ENCODE assay signal across 15 cellular contexts in the genomic region with DNA sequence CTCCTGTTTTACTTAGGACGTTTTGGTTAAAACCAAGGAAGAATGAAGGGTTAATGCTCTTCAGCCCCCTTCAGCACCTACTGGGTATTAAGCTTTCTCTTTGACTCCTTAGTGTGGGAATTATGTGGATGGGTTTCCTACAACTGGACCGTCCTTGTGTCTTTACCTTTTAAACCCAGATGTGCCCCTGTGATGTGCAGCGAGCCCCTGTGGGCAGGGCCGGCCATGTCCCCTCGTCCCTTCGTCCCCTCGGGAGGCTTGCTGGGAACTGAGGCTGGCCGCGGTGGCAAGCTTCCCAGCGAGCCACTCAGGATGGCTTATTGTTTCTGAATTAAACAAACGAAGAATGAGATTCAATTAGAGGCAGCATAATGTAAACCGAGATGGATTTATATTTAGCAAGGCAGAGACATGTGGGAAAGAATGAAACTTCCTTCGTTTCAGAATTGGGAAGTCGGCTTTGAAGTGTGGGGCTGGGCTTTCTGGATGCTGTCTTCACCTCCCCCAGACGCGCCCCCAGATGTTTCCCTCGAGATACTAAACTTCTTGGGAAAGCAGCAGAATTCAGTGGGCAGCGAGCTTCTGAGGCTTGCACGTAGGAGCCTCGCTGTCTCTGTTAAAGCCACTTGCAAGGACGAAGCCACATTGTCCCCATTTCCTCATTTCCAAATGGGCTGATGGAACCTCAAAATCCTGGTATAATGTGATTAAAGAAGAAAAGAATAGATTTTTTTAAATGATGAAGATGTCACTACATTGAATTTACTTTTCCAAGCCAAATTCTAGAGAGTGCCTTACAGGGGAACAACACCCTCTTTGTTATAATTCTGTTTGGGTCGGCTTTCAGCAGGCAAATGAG.
DNase-seq lines count a peak whose midpoint lies in the region; ATAC-seq and TF ChIP-seq lines count a peak whose summit lies in the region.
"Had no signal": no experiment of that assay in that cellular context is flagged by ENCODE, and none has a peak within 500 bp of the region (broad histone marks: within the 10 kb centered on the region; RNA-seq: fewer than 3 reads in every experiment).

No MANE protein-coding gene starts in this region.

- TF ChIP-seq EP300 in tibial nerve (IDR thresholded peaks at IDR 0.05) = peak in 1 of 2 donors; percentile 20

- intact Hi-C loops in esophagus squamous epithelium (cut with DNase I) = no loop called here

- H3K4me1 ChIP-seq in SJSA1 (replicated peaks) = peaks cover 44% of the 10 kb centered on the region
- peaks cover 18 to 60% (median 55%) of the 10 kb centered on the region in 3 donors for H3K4me1 ChIP-seq in esophagus squamous epithelium
- peaks cover 0 to 63% (median 29%) of the 10 kb centered on the region in 4 donors for H3K4me1 ChIP-seq in tibial nerve

- 41 to 58% methylated on average over 13 to 17 of the region's 22 CpGs for WGBS in esophagus squamous epithelium, 2 donors
- 13 to 19% methylated on average over 22 of the region's 22 CpGs for WGBS in tibial nerve, 2 donors

- H3K27me3 ChIP-seq in SJSA1 (replicated peaks) (no peaks in the 10 kb centered on the region), esophagus squamous epithelium (no peaks in the 10 kb centered on the region), tibial nerve (no peaks in the 10 kb centered on the region)

- peak overlapping the region; percentile 7 for H3K27ac ChIP-seq in SJSA1
- peak overlapping the region in 3 of 4 donors; percentile 56 to 76 (median 61) for H3K27ac ChIP-seq in esophagus squamous epithelium
- H3K27ac ChIP-seq in tibial nerve = peak overlapping the region; percentile 65 to 86 (median 74)

- H3K36me3 ChIP-seq in SJSA1 (no peaks in the 10 kb centered on the region), esophagus squamous epithelium (no peaks in the 10 kb centered on the region), tibial nerve (no peaks in the 10 kb centered on the region)

- no peak overlapping the region for H3K4me3 ChIP-seq in SJSA1
- peak overlapping the region in 1 of 4 donors; percentile 30 for H3K4me3 ChIP-seq in esophagus squamous epithelium
- H3K4me3 ChIP-seq in tibial nerve = peak overlapping the region in 2 of 4 donors; percentile 8 to 24

- H3K9me3 ChIP-seq in SJSA1 (replicated peaks) = no peaks in the 10 kb centered on the region; the same call in 1 of the 2 replicates
- no peaks in the 10 kb centered on the region for H3K9me3 ChIP-seq in esophagus squamous epithelium
- no peaks in the 10 kb centered on the region for H3K9me3 ChIP-seq in tibial nerve

- TF ChIP-seq POLR2A in esophagus squamous epithelium (IDR thresholded peaks at IDR 0.05) (no peak), tibial nerve (IDR thresholded peaks at IDR 0.05) (no peak)

- DNase-seq in SJSA1 (ENCODE audit: low read depth in 1 of 2, low spot score in 2 of 2) = peak in 1 of 2 experiments; percentile 50
- DNase-seq in esophagus squamous epithelium (lab: John Stamatoyannopoulos, UW) = no peak
- peak; percentile 33 for DNase-seq in middle frontal gyrus (ENCODE audit: extremely low spot score, low spot score)
- DNase-seq in tibial nerve (ENCODE audit: low spot score in 2 of 2) = no peak
- DNase-seq in NCI-H2196 treated with DMSO at 0.1 percent for 48 hours (lab: John Stamatoyannopoulos, UW; ENCODE audit: unreplicated experiment) = no peak
- DNase-seq in effector CD8-positive, alpha-beta T cell (lab: John Stamatoyannopoulos, UW) = no peak
- DNase-seq: activated gamma-delta T cell treated with Interleukin-2 at 50 U/mL for 16 hours; central memory CD4-positive, alpha-beta T cell; GOT3; kidney; NCI-H1417; NCI-H82; stimulated activated CD4-positive, alpha-beta T cell treated with anti-CD3 and anti-CD28 coated beads, Interleukin-2, amount 100 ng/mL, for 24 hours; stimulated activated naive CD4-positive, alpha-beta T cell treated with Interleukin-2 at 50 U/mL for 16 hours had no signal

- TF ChIP-seq CTCF in esophagus squamous epithelium (IDR thresholded peaks at IDR 0.05) = no peak
- no peak for TF ChIP-seq CTCF in tibial nerve (IDR thresholded peaks at IDR 0.05)

- no peak for ATAC-seq in HG02885 (IDR thresholded peaks at IDR 0.05; ENCODE audit: poor library complexity, unreplicated experiment)

Comparison
In these comparisons a context has a peak if more than half of its experiments do, and no peak if none do; other contexts are left out.
1. H3K27ac ChIP-seq: peak in every context shown above with its lines; median percentile 74 in tibial nerve; 61 in esophagus squamous epithelium; 7 in SJSA1.